In genomic region chr16:970766-971581, GRCh38 we compare ENCODE assay signal across 1 cellular context.
TF ChIP-seq lines count a peak whose summit lies in the region.

Gene LMF1 (minus strand): TSS chr16:970984. CDS start chr16:970980, 4 bp downstream.

TF ChIP-seq in H1, 55 proteins besides CTCF, POLR2A, EP300 and RAD21 (continued from another document):
- TF ChIP-seq CHD7 (IDR thresholded peaks at IDR 0.05; ENCODE audit: insufficient replicate concordance, low read length): no peak
- no peak for TF ChIP-seq RBBP5 (IDR thresholded peaks at IDR 0.05; ENCODE audit: borderline replicate concordance, low read depth, low read length)
- 0 out of 2 replicates have a peak, but pooled peaks have one; percentile 25 for TF ChIP-seq POLR2AphosphoS5 (IDR thresholded peaks at IDR 0.05; ENCODE audit: low read depth, low read length)
- TF ChIP-seq TAF1 (IDR thresholded peaks at IDR 0.05; ENCODE audit: low read depth, low read length): peak; percentile 87
- no peak for TF ChIP-seq TEAD4 (IDR thresholded peaks at IDR 0.05; ENCODE audit: low read depth, low read length)
- TF ChIP-seq PHF8 (conservative IDR thresholded peaks at IDR 0.05; ENCODE audit: low read depth, low read length): peak; percentile 66; the same call in 1 of the 2 replicates
- peak; percentile 96 for TF ChIP-seq YY1 (IDR thresholded peaks at IDR 0.05; ENCODE audit: low read depth, low read length)
- TF ChIP-seq RXRA (IDR thresholded peaks at IDR 0.05; ENCODE audit: insufficient read depth, low read depth, low read length): no peak
- peak; percentile 73 for TF ChIP-seq TBP (IDR thresholded peaks at IDR 0.05; ENCODE audit: low read depth, low read length)
- no peak for TF ChIP-seq KDM1A (IDR thresholded peaks at IDR 0.05; ENCODE audit: borderline replicate concordance, low read length)
- TF ChIP-seq CHD1 (IDR thresholded peaks at IDR 0.05; ENCODE audit: low read depth, low read length): no peak
- TF ChIP-seq USF2 (IDR thresholded peaks at IDR 0.05; ENCODE audit: low read length): no peak
- no peak for TF ChIP-seq CBX8 (IDR thresholded peaks at IDR 0.05; ENCODE audit: borderline replicate concordance, low read depth, low read length)
- no peak for TF ChIP-seq HDAC6 (IDR thresholded peaks at IDR 0.05; ENCODE audit: low read depth, low read length)
- peak; percentile 65 for TF ChIP-seq TAF7 (optimal IDR thresholded peaks at IDR 0.05; ENCODE audit: borderline replicate concordance, low read depth, low read length)
- no peak for TF ChIP-seq TCF12 (IDR thresholded peaks at IDR 0.05; ENCODE audit: low read depth, low read length)
- no peak for TF ChIP-seq HDAC2 (IDR thresholded peaks at IDR 0.05; ENCODE audit: borderline replicate concordance in 1 of 2, low read depth in 2 of 2, low read length in 2 of 2)
- TF ChIP-seq EGR1 (IDR thresholded peaks at IDR 0.05; ENCODE audit: borderline replicate concordance, low read depth, low read length): peak; percentile 74; the same call in 1 of the 2 replicates
- TF ChIP-seq BRCA1 (IDR thresholded peaks at IDR 0.05; ENCODE audit: low read depth, low read length): no peak
- no peak for TF ChIP-seq ASH2L (IDR thresholded peaks at IDR 0.05; ENCODE audit: low read length)
- TF ChIP-seq SRF (IDR thresholded peaks at IDR 0.05; ENCODE audit: low read depth, low read length): no peak
- TF ChIP-seq CHD2 (IDR thresholded peaks at IDR 0.05; ENCODE audit: low read length): no peak
- no peak for TF ChIP-seq RFX5 (IDR thresholded peaks at IDR 0.05; ENCODE audit: borderline replicate concordance, low read depth, low read length)
- TF ChIP-seq ATF3 (IDR thresholded peaks at IDR 0.05; ENCODE audit: insufficient read depth, low read depth, low read length): 0 out of 2 replicates have a peak, but pooled peaks have one; percentile 1
- no peak for TF ChIP-seq EZH2 (IDR thresholded peaks at IDR 0.05; ENCODE audit: low read depth, low read length, severe bottlenecking)
- TF ChIP-seq BCL11A (IDR thresholded peaks at IDR 0.05; ENCODE audit: low read depth in 2 of 2, low read length in 2 of 2): no peak
- TF ChIP-seq E2F6 (IDR thresholded peaks at IDR 0.05): peak; percentile 59
- TF ChIP-seq KDM4A (IDR thresholded peaks at IDR 0.05; ENCODE audit: low read depth, low read length, severe bottlenecking): peak; percentile 83
- no peak for TF ChIP-seq SAP30 (IDR thresholded peaks at IDR 0.05; ENCODE audit: insufficient read depth, insufficient replicate concordance, low read length)
- TF ChIP-seq SIRT6 (IDR thresholded peaks at IDR 0.05; ENCODE audit: low read length): no peak
- peak; percentile 84 for TF ChIP-seq SP4 (IDR thresholded peaks at IDR 0.05; ENCODE audit: low read length)
- TF ChIP-seq NRF1 (IDR thresholded peaks at IDR 0.05; ENCODE audit: low read depth, low read length): peak; percentile 80
- TF ChIP-seq MAX (IDR thresholded peaks at IDR 0.05): peak; percentile 53
